21 cellular contexts compared by ENCODE assay signal in the genomic region with DNA sequence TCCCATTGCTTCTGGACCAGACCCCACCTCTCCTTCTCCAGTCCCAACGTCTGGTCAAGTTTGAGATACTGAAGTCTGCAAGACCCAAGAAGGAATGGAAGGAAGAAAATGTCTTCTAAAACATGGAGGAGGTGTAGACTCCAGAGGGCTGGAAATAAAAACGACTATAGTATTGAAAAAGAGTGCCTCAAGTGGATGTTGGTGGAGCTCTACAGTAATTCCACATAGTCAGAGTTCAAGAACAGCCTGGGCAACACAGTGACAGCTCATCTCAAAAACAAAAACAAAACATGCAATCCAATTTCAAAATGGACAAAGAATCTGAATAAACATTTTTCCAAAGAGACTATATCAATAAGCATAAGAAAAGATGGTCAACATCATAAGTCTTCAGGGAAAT. TPM values are rescaled to one million over a fixed set of nuclear protein-coding genes. Genes with fewer than 3 reads are reported as not detected.
A peak's percentile ranks its signal among the peaks of the same experiment; 100 is the strongest.
DNase-seq lines count a peak whose midpoint lies in the region; ATAC-seq and TF ChIP-seq lines count a peak whose summit lies in the region.
"Had no signal": no experiment of that assay in that cellular context is flagged by ENCODE, and none has a peak within 500 bp of the region (broad histone marks: within the 10 kb centered on the region; RNA-seq: fewer than 3 reads in every experiment).

No MANE protein-coding gene starts in this region.

- H3K18ac ChIP-seq in mesendoderm (ENCODE audit: low read length): no peak overlapping the region

- H2BK5ac ChIP-seq in mesendoderm (ENCODE audit: low read length): no peak overlapping the region

- H3K4ac ChIP-seq in mesendoderm (ENCODE audit: low read depth, low read length): no peak overlapping the region

- no peak overlapping the region for H3K4me3 ChIP-seq in DOHH2 (ENCODE audit: low read length)
- H3K4me3 ChIP-seq in mesendoderm (ENCODE audit: low read length): no peak overlapping the region
- H3K4me3 ChIP-seq: smooth muscle cell, suprapubic skin had no signal

- no peak overlapping the region for H2BK15ac ChIP-seq in mesendoderm (replicated peaks; ENCODE audit: low read depth)

- no peaks in the 10 kb centered on the region for H4K20me1 ChIP-seq in DOHH2 (ENCODE audit: control insufficient read depth, insufficient read depth, low read depth, low read length)

- H3K9me3 ChIP-seq in DOHH2 (ENCODE audit: control insufficient read depth, insufficient read depth, low read length): no peaks in the 10 kb centered on the region
- H3K9me3 ChIP-seq: suprapubic skin had no signal

- H3K4me1 ChIP-seq in DOHH2 (ENCODE audit: control insufficient read depth, low read length): peaks cover 36% of the 10 kb centered on the region
- no peaks in the 10 kb centered on the region for H3K4me1 ChIP-seq in mesendoderm (ENCODE audit: control insufficient read depth, low read depth, low read length)

- no peak overlapping the region for H4K5ac ChIP-seq in mesendoderm (ENCODE audit: low read length)

- H3K4me2 ChIP-seq in DOHH2 (ENCODE audit: low read length) (no peak overlapping the region), mesendoderm (ENCODE audit: low read length) (no peak overlapping the region)
- H3K4me2 ChIP-seq: smooth muscle cell had no signal

- H3F3A ChIP-seq in DOHH2 (ENCODE audit: control insufficient read depth, insufficient read depth): 0 out of 2 replicates have a peak, but pooled peaks cover 7% of the 10 kb centered on the region

- no peaks in the 10 kb centered on the region for H3K79me1 ChIP-seq in mesendoderm (ENCODE audit: low read length)

- no peak overlapping the region for H3K23ac ChIP-seq in mesendoderm (ENCODE audit: low read length)

- no peaks in the 10 kb centered on the region for H3K9me2 ChIP-seq in DOHH2 (replicated peaks; ENCODE audit: control insufficient read depth, low read length)

- H3K79me2 ChIP-seq in DOHH2 (ENCODE audit: control insufficient read depth, low read length) (peaks cover 28% of the 10 kb centered on the region), mesendoderm (ENCODE audit: control insufficient read depth, insufficient read depth, low read length) (no peaks in the 10 kb centered on the region)

- no peak overlapping the region for H2AK5ac ChIP-seq in mesendoderm (ENCODE audit: low read length)

- no peak overlapping the region for H2BK120ac ChIP-seq in mesendoderm (ENCODE audit: low read depth, low read length)

- H3K27me3 ChIP-seq in DOHH2 (ENCODE audit: control insufficient read depth, low read length): no peaks in the 10 kb centered on the region
- no peaks in the 10 kb centered on the region for H3K27me3 ChIP-seq in mesendoderm (ENCODE audit: insufficient read depth, low read length, poor library complexity)
- H3K27me3 ChIP-seq: suprapubic skin had no signal

- H3K36me3 ChIP-seq in DOHH2 (ENCODE audit: control insufficient read depth, low read length): peaks cover 16% of the 10 kb centered on the region
- no peaks in the 10 kb centered on the region for H3K36me3 ChIP-seq in mesendoderm (ENCODE audit: control insufficient read depth, insufficient read depth, low read length)
- H3K36me3 ChIP-seq: suprapubic skin had no signal

- no peak overlapping the region for H3K9ac ChIP-seq in mesendoderm (ENCODE audit: low read length)

- no CpG with 5 or more reads among the region's 2 CpGs for WGBS in mesendoderm (ENCODE audit: extremely low coverage, insufficient coverage, low lambda C conversion rate)

- peak; percentile 31 for TF ChIP-seq CTCF in DOHH2 (IDR thresholded peaks at IDR 0.05; ENCODE audit: low read depth, low read length, poor library complexity, severe bottlenecking)

- ATAC-seq in GM19351 (IDR thresholded peaks at IDR 0.05; ENCODE audit: unreplicated experiment): no peak
- no peak for ATAC-seq in GM19023 (IDR thresholded peaks at IDR 0.05; ENCODE audit: unreplicated experiment)
- ATAC-seq: naive thymus-derived CD8-positive, alpha-beta T cell had no signal

- peak; percentile 33 for DNase-seq in HuH-7 (ENCODE audit: low spot score)
- peak; percentile 10 for DNase-seq in SK-MEL-5 (ENCODE audit: low read depth, low spot score)
- peak; percentile 18 for DNase-seq in mesendoderm
- no peak for DNase-seq in activated CD8-positive, alpha-beta memory T cell treated with anti-CD3 and anti-CD28 coated beads, Interleukin-2, amount 50 U/mL, for 48 hours
- no peak for DNase-seq in NOMO-1 treated with dmso at 0.1 percent for 144 hours (lab: John Stamatoyannopoulos, UW; ENCODE audit: unreplicated experiment)
- DNase-seq: activated CD4-positive, alpha-beta memory T cell treated with anti-CD3 and anti-CD28 coated beads, Interleukin-2, amount 10 ng/mL, durations not matched to agents 7 days and 5 days; activated naive CD4-positive, alpha-beta T cell treated with anti-CD3 and anti-CD28 coated beads, Interleukin-2, amount 50 U/mL, for 16 hours; activated T-cell treated with anti-CD3 and anti-CD28 coated beads, Interleukin-2, amount 50 U/mL, for 48 hours; GOT3; KG1; kidney; mammary epithelial cell; naive thymus-derived CD8-positive, alpha-beta T cell; NCI-H1694 treated with DMSO at 0.1 percent for 48 hours; NCI-H446; T-helper 1 cell had no signal

- no peak overlapping the region for H3K56ac ChIP-seq in mesendoderm (ENCODE audit: low read length)

- H3K27ac ChIP-seq in DOHH2 (ENCODE audit: low read depth, low read length): no peak overlapping the region
- H3K27ac ChIP-seq in mesendoderm (ENCODE audit: low read depth, low read length): no peak overlapping the region
- H3K27ac ChIP-seq: suprapubic skin had no signal

- in situ Hi-C loops in SK-MEL-5 (cut with HindIII; ENCODE audit: low pct_unique_long_range_greater_than_20kb, low sequenced_read_pairs): no loop called here

- H4K8ac ChIP-seq in mesendoderm (ENCODE audit: low read depth, low read length): no peak overlapping the region

RNA-seq across cellular contexts. Expression of a gene that starts 2.3 kb away (rescaled TPM):
- 9.1 and 9.3 TPM in 2 replicates for total RNA-seq in SK-MEL-5 (2014; rRNA removed; shearing (Covaris generic))
- 8.4 and 11.1 TPM in 2 replicates for polyA plus RNA-seq in SK-MEL-5 (2015; cell fraction: cytosol; rRNA removed)
- polyA plus RNA-seq in SK-MEL-5 (2015; cell fraction: nucleus; rRNA removed): 6.1 and 9.1 TPM in 2 replicates
- polyA plus RNA-seq in mesendoderm (2013, experiment 1 of 2): 10.3 TPM
- 10.5 TPM for polyA plus RNA-seq in mesendoderm (2013, experiment 2 of 2)

RNA-seq across cellular contexts. Expression of a gene that starts 14.5 kb away (rescaled TPM):
- 2.8 and 3.5 TPM in 2 replicates for total RNA-seq in SK-MEL-5 (2014; rRNA removed; shearing (Covaris generic))
- 2.4 and 2.7 TPM in 2 replicates for polyA plus RNA-seq in SK-MEL-5 (2015; cell fraction: cytosol; rRNA removed)
- polyA plus RNA-seq in SK-MEL-5 (2015; cell fraction: nucleus; rRNA removed): 1.2 and 2.2 TPM in 2 replicates
- 10.3 TPM for polyA plus RNA-seq in mesendoderm (2013, experiment 1 of 2)
- polyA plus RNA-seq in mesendoderm (2013, experiment 2 of 2): 10.0 TPM

RNA-seq across cellular contexts. Expression of a gene that starts 43.0 kb away (rescaled TPM):
- 420 and 471 TPM in 2 replicates for total RNA-seq in SK-MEL-5 (2014; rRNA removed; shearing (Covaris generic))
- 168 and 318 TPM in 2 replicates for polyA plus RNA-seq in SK-MEL-5 (2015; cell fraction: cytosol; rRNA removed)
- 10.9 and 34.3 TPM in 2 replicates for polyA plus RNA-seq in SK-MEL-5 (2015; cell fraction: nucleus; rRNA removed)
- polyA plus RNA-seq in mesendoderm (2013, experiment 1 of 2): 889 TPM
- 914 TPM for polyA plus RNA-seq in mesendoderm (2013, experiment 2 of 2)

RNA-seq across cellular contexts. Expression of a gene that starts 43.1 kb away (rescaled TPM):
- total RNA-seq in SK-MEL-5 (2014; rRNA removed; shearing (Covaris generic)): 31.8 and 38.1 TPM in 2 replicates
- polyA plus RNA-seq in SK-MEL-5 (2015; cell fraction: cytosol; rRNA removed): 20.7 and 27.3 TPM in 2 replicates
- polyA plus RNA-seq in SK-MEL-5 (2015; cell fraction: nucleus; rRNA removed): 80.6 and 85.1 TPM in 2 replicates
- 32.2 TPM for polyA plus RNA-seq in mesendoderm (2013, experiment 1 of 2)
- polyA plus RNA-seq in mesendoderm (2013, experiment 2 of 2): 32.3 TPM

Comparison
In these comparisons a context has a peak if more than half of its experiments do, and no peak if none do; other contexts are left out.
1. DNase-seq: peak in HuH-7 (single experiment), SK-MEL-5 (single experiment) and mesendoderm (single experiment); none in activated CD8-positive, alpha-beta memory T cell treated with anti-CD3 and anti-CD28 coated beads, Interleukin-2, amount 50 U/mL, for 48 hours (single experiment) and NOMO-1 treated with dmso at 0.1 percent for 144 hours (single experiment).